Comparison of ENCODE assay signal across 26 cellular contexts in the genomic region with DNA sequence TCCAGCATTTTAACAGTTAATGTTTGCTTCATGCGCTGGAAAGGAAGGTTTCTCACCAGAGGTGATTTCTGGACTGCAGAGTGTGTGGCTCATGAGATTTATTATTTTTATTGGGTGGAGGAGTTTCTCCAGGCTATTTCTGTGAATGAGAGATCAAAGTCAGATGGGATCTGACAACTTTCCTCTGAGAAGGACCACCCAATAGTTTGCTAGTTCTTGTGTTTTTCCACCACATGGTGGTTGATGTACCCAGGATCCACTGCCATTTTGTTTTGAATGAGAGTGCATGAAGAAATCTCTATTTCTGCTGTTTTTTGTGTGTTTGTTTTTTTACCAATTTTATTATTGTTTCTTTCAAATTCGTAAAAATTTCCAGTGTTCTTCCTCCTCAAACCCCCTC.
"Had no signal": no experiment of that assay in that cellular context is flagged by ENCODE, and none has a peak within 500 bp of the region (broad histone marks: within the 10 kb centered on the region; RNA-seq: fewer than 3 reads in every experiment).

No MANE protein-coding gene starts in this region.

- H3K4me3 Mint-ChIP-seq: immature natural killer cell; mesothelial cell of epicardium; naive thymus-derived CD4-positive, alpha-beta T cell; nephron; stimulated activated memory B cell treated with anti-CD40 and anti-IgM and Interleukin-4, amounts not matched to agents 10 μg/mL and 1 μg/mL and 100 μg/mL, for 72 hours had no signal

- H3K27me3 Mint-ChIP-seq: naive thymus-derived CD4-positive, alpha-beta T cell; stimulated activated memory B cell treated with anti-CD40 and anti-IgM and Interleukin-4, amounts not matched to agents 10 μg/mL and 1 μg/mL and 100 μg/mL, for 72 hours had no signal

- ATAC-seq: foreskin keratinocyte; gastroesophageal sphincter; heart right ventricle; left lobe of liver; naive thymus-derived CD4-positive, alpha-beta T cell; psoas muscle; right cardiac atrium; stimulated activated memory B cell treated with anti-CD40 and anti-IgM and Interleukin-4, amounts not matched to agents 10 μg/mL and 1 μg/mL and 100 μg/mL, for 72 hours; stimulated activated naive CD8-positive, alpha-beta T cell treated with anti-CD3 and anti-CD28 coated beads, Interleukin-15, Interleukin-2, amounts not matched to agents 100 U/mL and 50 U/mL, for 24 hours had no signal

- H3K4me1 Mint-ChIP-seq: immature natural killer cell; mesothelial cell of epicardium; nephron; stimulated activated memory B cell treated with anti-CD40 and anti-IgM and Interleukin-4, amounts not matched to agents 10 μg/mL and 1 μg/mL and 100 μg/mL, for 72 hours had no signal

- DNase-seq: dorsolateral prefrontal cortex; effector CD4-positive, alpha-beta T cell; foreskin keratinocyte; heart right ventricle; hippocampal formation; immature natural killer cell; islet precursor cell; mesenchymal stem cell; naive thymus-derived CD4-positive, alpha-beta T cell; nucleus accumbens; ovary; posterior cingulate gyrus; psoas muscle; right cardiac atrium; spleen; stimulated activated CD4-positive, alpha-beta T cell treated with anti-CD3 and anti-CD28 coated beads, Interleukin-4, amount 100 ng/mL, for 4 hours; stimulated activated naive CD8-positive, alpha-beta T cell treated with anti-CD3 and anti-CD28 coated beads, Interleukin-15, Interleukin-2, amounts not matched to agents 100 U/mL and 50 U/mL, for 24 hours; substantia nigra; testis; tibial artery; upper lobe of left lung had no signal

- H3K27ac Mint-ChIP-seq: mesothelial cell of epicardium; naive thymus-derived CD4-positive, alpha-beta T cell; nephron; stimulated activated memory B cell treated with anti-CD40 and anti-IgM and Interleukin-4, amounts not matched to agents 10 μg/mL and 1 μg/mL and 100 μg/mL, for 72 hours had no signal
